18 cellular contexts compared by ENCODE assay signal in the genomic region with DNA sequence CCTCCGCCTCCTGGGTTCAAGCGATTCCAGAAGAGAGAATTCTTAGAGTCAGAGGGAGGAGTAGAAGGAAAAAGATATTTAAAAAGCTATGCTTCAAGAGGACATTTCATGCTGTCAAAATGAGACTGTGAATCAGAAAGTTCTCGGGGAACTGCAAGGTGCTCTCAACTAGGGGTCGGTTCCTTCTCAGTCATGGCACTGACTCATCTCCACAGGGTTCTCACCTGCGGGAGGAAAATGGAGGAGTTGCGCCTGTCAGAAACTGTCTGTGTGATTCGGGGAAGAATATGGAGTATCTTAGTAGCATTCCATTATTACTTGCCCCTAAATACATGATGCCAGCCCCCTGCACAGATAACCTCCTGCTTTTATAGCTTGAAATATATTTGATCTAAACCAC. TPM values are rescaled to one million over a fixed set of nuclear protein-coding genes. Genes with fewer than 3 reads are reported as not detected.
"Had no signal": no experiment of that assay in that cellular context is flagged by ENCODE, and none has a peak within 500 bp of the region (broad histone marks: within the 10 kb centered on the region; RNA-seq: fewer than 3 reads in every experiment).

No MANE protein-coding gene starts in this region.

- H3K36me3 Mint-ChIP-seq: activated naive CD4-positive, alpha-beta T cell treated with anti-CD3 and anti-CD28 coated beads, Interleukin-2, amount 50 U/mL, for 24 hours; natural killer cell treated with Interleukin-12 subunit alpha and Interleukin-12 subunit beta and Interleukin-15 and Interleukin-18, amount 100 ng/mL, for 72 hours; stimulated activated naive B cell treated with anti-CD40 and anti-IgM and Interleukin-4, amounts not matched to agents 10 μg/mL and 1 μg/mL and 100 μg/mL, for 72 hours had no signal

- H3K9me3 Mint-ChIP-seq: activated naive CD4-positive, alpha-beta T cell treated with anti-CD3 and anti-CD28 coated beads, Interleukin-2, amount 50 U/mL, for 24 hours; activated T-cell treated with anti-CD3 and anti-CD28 coated beads, Interleukin-2, amount 50 U/mL, for 4 hours; natural killer cell treated with Interleukin-12 subunit alpha and Interleukin-12 subunit beta and Interleukin-15 and Interleukin-18, amount 100 ng/mL, for 72 hours; stimulated activated naive B cell treated with anti-CD40 and anti-IgM and Interleukin-4, amounts not matched to agents 10 μg/mL and 1 μg/mL and 100 μg/mL, for 72 hours had no signal

- H3K4me3 Mint-ChIP-seq: activated naive CD4-positive, alpha-beta T cell treated with anti-CD3 and anti-CD28 coated beads, Interleukin-2, amount 50 U/mL, for 24 hours; activated T-cell treated with anti-CD3 and anti-CD28 coated beads, Interleukin-2, amount 50 U/mL, for 4 hours; natural killer cell treated with Interleukin-12 subunit alpha and Interleukin-12 subunit beta and Interleukin-15 and Interleukin-18, amount 100 ng/mL, for 72 hours; stimulated activated naive B cell treated with anti-CD40 and anti-IgM and Interleukin-4, amounts not matched to agents 10 μg/mL and 1 μg/mL and 100 μg/mL, for 72 hours had no signal

- DNase-seq: activated CD4-positive, CD25-positive, alpha-beta regulatory T cell treated with anti-CD3 and anti-CD28 coated beads, Interleukin-2, amount 50 U/mL, for 72 hours; activated effector memory CD4-positive, alpha-beta T cell treated with Interleukin-2 at 50 U/mL for 16 hours; activated T-cell treated with anti-CD3 and anti-CD28 coated beads, Interleukin-2, amount 50 U/mL, for 4 hours; effector CD8-positive, alpha-beta T cell; glutamatergic neuron; left cardiac atrium; left ventricle myocardium superior; mucosa of descending colon; posterior cingulate gyrus; right cardiac atrium; stimulated activated CD4-positive, alpha-beta T cell treated with anti-CD3 and anti-CD28 coated beads, Interleukin-4, amount 100 ng/mL, for 24 hours; stimulated activated naive B cell treated with anti-CD40 and anti-IgM and Interleukin-4, amounts not matched to agents 10 μg/mL and 1 μg/mL and 100 μg/mL, for 72 hours; stomach; T-helper 2 cell; thyroid gland; upper lobe of left lung had no signal

- H3K4me1 Mint-ChIP-seq: activated naive CD4-positive, alpha-beta T cell treated with anti-CD3 and anti-CD28 coated beads, Interleukin-2, amount 50 U/mL, for 24 hours; stimulated activated naive B cell treated with anti-CD40 and anti-IgM and Interleukin-4, amounts not matched to agents 10 μg/mL and 1 μg/mL and 100 μg/mL, for 72 hours had no signal

- H3K27ac Mint-ChIP-seq: activated naive CD4-positive, alpha-beta T cell treated with anti-CD3 and anti-CD28 coated beads, Interleukin-2, amount 50 U/mL, for 24 hours; natural killer cell treated with Interleukin-12 subunit alpha and Interleukin-12 subunit beta and Interleukin-15 and Interleukin-18, amount 100 ng/mL, for 72 hours; stimulated activated naive B cell treated with anti-CD40 and anti-IgM and Interleukin-4, amounts not matched to agents 10 μg/mL and 1 μg/mL and 100 μg/mL, for 72 hours had no signal

- H3K27me3 Mint-ChIP-seq: activated naive CD4-positive, alpha-beta T cell treated with anti-CD3 and anti-CD28 coated beads, Interleukin-2, amount 50 U/mL, for 24 hours; natural killer cell treated with Interleukin-12 subunit alpha and Interleukin-12 subunit beta and Interleukin-15 and Interleukin-18, amount 100 ng/mL, for 72 hours had no signal

- ATAC-seq: activated T-cell treated with anti-CD3 and anti-CD28 coated beads, Interleukin-2, amount 50 U/mL, for 4 hours; left cardiac atrium; left ventricle myocardium superior; mucosa of descending colon; natural killer cell treated with Interleukin-12 subunit alpha and Interleukin-12 subunit beta and Interleukin-15 and Interleukin-18, amount 100 ng/mL, for 72 hours; right cardiac atrium; stimulated activated naive B cell treated with anti-CD40 and anti-IgM and Interleukin-4, amounts not matched to agents 10 μg/mL and 1 μg/mL and 100 μg/mL, for 72 hours had no signal

RNA-seq across cellular contexts. Expression of gene CA12, which starts 56.9 kb away (rescaled TPM):
- total RNA-seq: natural killer cell treated with Interleukin-12 subunit alpha and Interleukin-12 subunit beta and Interleukin-15 and Interleukin-18, amount 100 ng/mL, for 72 hours had no signal
